25 cellular contexts compared by ENCODE assay signal in the genomic region with DNA sequence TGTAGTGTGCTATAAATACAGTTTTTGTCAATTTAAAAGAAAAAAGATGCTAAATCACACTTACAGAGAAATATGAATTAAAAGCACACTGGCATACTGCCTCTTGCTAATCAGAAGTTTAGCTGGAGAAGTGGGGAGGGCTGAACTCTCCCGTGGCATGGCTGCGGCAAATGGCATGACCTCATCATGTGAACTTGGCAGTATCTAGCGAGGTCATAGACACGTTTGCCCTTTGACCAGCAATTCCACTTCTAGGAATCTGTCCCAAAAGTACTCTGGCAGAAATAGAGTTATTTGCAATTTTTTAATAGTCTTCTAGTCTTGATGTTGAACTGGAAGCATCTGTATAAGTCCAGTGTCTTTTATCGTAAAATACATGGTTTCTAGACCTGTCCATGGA.
"Had no signal": no experiment of that assay in that cellular context is flagged by ENCODE, and none has a peak within 500 bp of the region (broad histone marks: within the 10 kb centered on the region; RNA-seq: fewer than 3 reads in every experiment).

No MANE protein-coding gene starts in this region.

- H3K4me3 ChIP-seq: stomach, suprapubic skin, testis, thoracic aorta, thyroid gland, tibial artery, tibial nerve, transverse colon, upper lobe of left lung, upper lobe of right lung, uterus, vagina had no signal

- H3K36me3 ChIP-seq: stomach, suprapubic skin, thoracic aorta, thyroid gland, tibial artery, tibial nerve, transverse colon, upper lobe of left lung, upper lobe of right lung, uterus, vagina had no signal

- H3K4me1 ChIP-seq: tibial artery, uterus had no signal

- H3K9me3 ChIP-seq: suprapubic skin, testis, thoracic aorta, thyroid gland, tibial artery, transverse colon, upper lobe of left lung, upper lobe of right lung, uterus, vagina had no signal

- H3K27ac ChIP-seq: stomach, suprapubic skin, testis, thoracic aorta, thyroid gland, tibial artery, tibial nerve, transverse colon, upper lobe of left lung, upper lobe of right lung, uterus, vagina had no signal

- ATAC-seq: stimulated activated effector memory CD8-positive, alpha-beta T cell treated with anti-CD3 and anti-CD28 coated beads, Interleukin-12 subunit alpha, Interleukin-12 subunit beta, amount 100 ng/mL, for 72 hours; stimulated activated naive B cell treated with anti-CD40 and anti-IgM and Interleukin-4, amounts not matched to agents 10 μg/mL and 1 μg/mL and 100 μg/mL, for 72 hours; stimulated activated naive CD8-positive, alpha-beta T cell treated with anti-CD3 and anti-CD28 coated beads, Interleukin-15, amount 100 ng/mL, for 72 hours; stimulated activated naive CD8-positive, alpha-beta T cell treated with anti-CD3 and anti-CD28 coated beads, Interleukin-15, Interleukin-2, amounts not matched to agents 100 U/mL and 50 U/mL, for 24 hours had no signal

- H3K27me3 ChIP-seq: testis, thyroid gland, upper lobe of left lung, uterus, vagina had no signal

- DNase-seq: stimulated activated CD4-positive, alpha-beta T cell treated with anti-CD3 and anti-CD28 coated beads, Interleukin-2, amount 100 ng/mL, for 48 hours; stimulated activated CD4-positive, alpha-beta T cell treated with anti-CD3 and anti-CD28 coated beads, Interleukin-4, amount 100 ng/mL, for 1 hour; stimulated activated CD4-positive, alpha-beta T cell treated with anti-CD3 and anti-CD28 coated beads, Interleukin-4, amount 100 ng/mL, for 24 hours; stimulated activated CD4-positive, alpha-beta T cell treated with anti-CD3 and anti-CD28 coated beads, Interleukin-4, amount 100 ng/mL, for 4 hours; stimulated activated CD8-positive, alpha-beta memory T cell treated with anti-CD3 and anti-CD28 coated beads, Interleukin-4, amount 100 ng/mL, for 48 hours; stimulated activated naive B cell treated with anti-CD40 and anti-IgM and Interleukin-4, amounts not matched to agents 10 μg/mL and 1 μg/mL and 100 μg/mL, for 72 hours; stimulated activated naive CD4-positive, alpha-beta T cell; stimulated activated naive CD4-positive, alpha-beta T cell treated with Interleukin-2 at 50 U/mL for 16 hours; stimulated activated naive CD8-positive, alpha-beta T cell treated with anti-CD3 and anti-CD28 coated beads, Interleukin-15, amount 100 ng/mL, for 72 hours; stimulated activated naive CD8-positive, alpha-beta T cell treated with anti-CD3 and anti-CD28 coated beads, Interleukin-15, Interleukin-2, amounts not matched to agents 100 U/mL and 50 U/mL, for 24 hours; stomach; substantia nigra; testis; thyroid gland; tibial artery; transverse colon; trophoblast cell; upper lobe of left lung; upper lobe of right lung; uterus had no signal
